Comparison of ENCODE assay signal across 10 cellular contexts in genomic region chr1:115138271-115138670, GRCh38.
"Had no signal": no experiment of that assay in that cellular context is flagged by ENCODE, and none has a peak within 500 bp of the region (broad histone marks: within the 10 kb centered on the region; RNA-seq: fewer than 3 reads in every experiment).

No MANE protein-coding gene starts in this region.

- H3K27ac ChIP-seq: dorsolateral prefrontal cortex, neural progenitor cell, ovary, thyroid gland had no signal

- H3K4me3 Mint-ChIP-seq: natural killer cell treated with Interleukin-12 subunit alpha and Interleukin-12 subunit beta and Interleukin-15 and Interleukin-18, amount 100 ng/mL, for 72 hours; neural progenitor cell had no signal

- H3K9me3 Mint-ChIP-seq: natural killer cell treated with Interleukin-12 subunit alpha and Interleukin-12 subunit beta and Interleukin-15 and Interleukin-18, amount 100 ng/mL, for 72 hours had no signal

- H3K4me1 ChIP-seq: neural progenitor cell had no signal

- H2AFZ ChIP-seq: neural progenitor cell had no signal

- DNase-seq: cortex of kidney had no signal

- H3K4me3 ChIP-seq: heart left ventricle, mucosa of descending colon, neural progenitor cell, ovary, right atrium auricular region, smooth muscle cell, thyroid gland had no signal

- H3K36me3 Mint-ChIP-seq: natural killer cell treated with Interleukin-12 subunit alpha and Interleukin-12 subunit beta and Interleukin-15 and Interleukin-18, amount 100 ng/mL, for 72 hours; neural progenitor cell had no signal

- H3K9ac ChIP-seq: neural progenitor cell had no signal

- H3K27me3 ChIP-seq: heart left ventricle, neural progenitor cell, ovary, right atrium auricular region, thyroid gland had no signal

- H3K27ac Mint-ChIP-seq: natural killer cell treated with Interleukin-12 subunit alpha and Interleukin-12 subunit beta and Interleukin-15 and Interleukin-18, amount 100 ng/mL, for 72 hours; neural progenitor cell had no signal

- H3K4me2 ChIP-seq: neural progenitor cell, smooth muscle cell had no signal

- H3K36me3 ChIP-seq: heart left ventricle, neural progenitor cell, ovary, right atrium auricular region, thyroid gland had no signal

- H3K9me3 ChIP-seq: heart left ventricle, mucosa of descending colon, ovary, right atrium auricular region, thyroid gland had no signal
